ENCODE assay signal across 12 cellular contexts in genomic region chr5:78601622-78602314, GRCh38.
DNase-seq lines count a peak whose midpoint lies in the region; ATAC-seq and TF ChIP-seq lines count a peak whose summit lies in the region.
"Had no signal": no experiment of that assay in that cellular context is flagged by ENCODE, and none has a peak within 500 bp of the region (broad histone marks: within the 10 kb centered on the region; RNA-seq: fewer than 3 reads in every experiment).

No MANE protein-coding gene starts in this region.

- H3K4me1 ChIP-seq in RWPE2 (ENCODE audit: insufficient read depth, poor library complexity, severe bottlenecking) = peaks cover 73% of the 10 kb centered on the region

- H3K27ac ChIP-seq in RWPE2 (ENCODE audit: poor library complexity, severe bottlenecking) = peak overlapping the region; percentile 10

- no peak overlapping the region for H3K4me3 ChIP-seq in RWPE2 (ENCODE audit: severe bottlenecking)
- H3K4me3 ChIP-seq in skeletal muscle cell (ENCODE audit: low read depth, low read length) = no peak overlapping the region

- no peaks in the 10 kb centered on the region for H3K9me3 ChIP-seq in RWPE2 (ENCODE audit: severe bottlenecking)

- peaks cover 33% of the 10 kb centered on the region for H3K36me3 ChIP-seq in RWPE2 (ENCODE audit: low read depth)

- no peaks in the 10 kb centered on the region for H3K27me3 ChIP-seq in RWPE2 (ENCODE audit: insufficient read depth, poor library complexity, severe bottlenecking)

- ATAC-seq in RWPE2 (ENCODE audit: low read depth) (no peak), HG03135 (IDR thresholded peaks at IDR 0.05; ENCODE audit: unreplicated experiment) (no peak), GM18502 (IDR thresholded peaks at IDR 0.05; ENCODE audit: poor library complexity, unreplicated experiment) (no peak), HG03378 (IDR thresholded peaks at IDR 0.05; ENCODE audit: unreplicated experiment) (no peak)

- TF ChIP-seq CTCF in RWPE2 (IDR thresholded peaks at IDR 0.05; ENCODE audit: poor library complexity, severe bottlenecking) = no peak

- peak; percentile 54 for DNase-seq in GM04504 (ENCODE audit: low read depth)
- no peak for DNase-seq in RWPE2 (ENCODE audit: low spot score)
- peak; percentile 63 for DNase-seq in iris pigment epithelial cell (ENCODE audit: low read depth)
- DNase-seq in skeletal muscle cell (ENCODE audit: low read depth) = peak; percentile 67
- DNase-seq: activated naive CD8-positive, alpha-beta T cell treated with anti-CD3 and anti-CD28 coated beads, Interleukin-2, amount 10 ng/mL, durations not matched to agents 7 days and 5 days; CD4-positive, alpha-beta T cell; foreskin melanocyte; NCI-H1417 treated with DMSO at 0.1 percent for 48 hours; NCI-H510A treated with DMSO at 0.1 percent for 48 hours had no signal
